8 cellular contexts compared by ENCODE assay signal in the genomic region with DNA sequence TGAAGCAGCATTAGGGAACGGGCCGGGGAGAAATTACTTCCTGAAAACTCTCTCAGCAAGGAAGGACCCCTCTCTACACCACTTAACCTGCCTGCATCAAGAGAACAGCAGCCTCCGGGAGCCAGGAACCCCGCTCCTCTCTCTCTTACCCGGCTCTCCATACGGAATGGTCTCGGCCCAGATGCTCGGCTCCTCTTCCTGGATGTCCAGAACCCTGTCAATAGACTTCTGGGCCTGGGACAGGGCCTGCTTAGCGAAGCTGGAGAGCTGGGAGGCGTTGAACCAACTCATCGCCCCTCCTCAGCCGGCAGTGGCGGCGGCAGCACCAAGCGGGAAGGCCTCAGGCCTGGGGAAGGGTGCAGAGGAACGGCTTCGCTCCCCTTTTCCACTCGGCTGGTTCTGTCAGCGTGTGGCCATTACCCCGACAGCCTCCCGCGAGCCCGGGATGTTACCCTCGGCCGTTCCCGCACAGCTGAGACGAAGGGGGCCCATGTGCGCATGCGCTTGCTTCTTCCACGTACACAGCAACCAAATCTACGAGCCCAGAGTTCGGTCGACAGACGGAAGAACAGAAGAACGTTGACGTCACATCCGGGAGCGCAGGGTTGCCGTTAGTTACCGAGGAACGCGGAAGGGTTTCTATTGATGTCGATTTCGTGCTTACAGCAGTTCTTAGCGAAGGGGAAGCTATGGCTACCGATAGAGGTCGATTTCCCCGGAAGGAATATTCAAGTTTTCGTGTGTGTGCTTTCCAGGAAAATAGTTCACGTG.
DNase-seq lines count a peak whose midpoint lies in the region; ATAC-seq lines count a peak whose summit lies in the region.

A gene with protein sequence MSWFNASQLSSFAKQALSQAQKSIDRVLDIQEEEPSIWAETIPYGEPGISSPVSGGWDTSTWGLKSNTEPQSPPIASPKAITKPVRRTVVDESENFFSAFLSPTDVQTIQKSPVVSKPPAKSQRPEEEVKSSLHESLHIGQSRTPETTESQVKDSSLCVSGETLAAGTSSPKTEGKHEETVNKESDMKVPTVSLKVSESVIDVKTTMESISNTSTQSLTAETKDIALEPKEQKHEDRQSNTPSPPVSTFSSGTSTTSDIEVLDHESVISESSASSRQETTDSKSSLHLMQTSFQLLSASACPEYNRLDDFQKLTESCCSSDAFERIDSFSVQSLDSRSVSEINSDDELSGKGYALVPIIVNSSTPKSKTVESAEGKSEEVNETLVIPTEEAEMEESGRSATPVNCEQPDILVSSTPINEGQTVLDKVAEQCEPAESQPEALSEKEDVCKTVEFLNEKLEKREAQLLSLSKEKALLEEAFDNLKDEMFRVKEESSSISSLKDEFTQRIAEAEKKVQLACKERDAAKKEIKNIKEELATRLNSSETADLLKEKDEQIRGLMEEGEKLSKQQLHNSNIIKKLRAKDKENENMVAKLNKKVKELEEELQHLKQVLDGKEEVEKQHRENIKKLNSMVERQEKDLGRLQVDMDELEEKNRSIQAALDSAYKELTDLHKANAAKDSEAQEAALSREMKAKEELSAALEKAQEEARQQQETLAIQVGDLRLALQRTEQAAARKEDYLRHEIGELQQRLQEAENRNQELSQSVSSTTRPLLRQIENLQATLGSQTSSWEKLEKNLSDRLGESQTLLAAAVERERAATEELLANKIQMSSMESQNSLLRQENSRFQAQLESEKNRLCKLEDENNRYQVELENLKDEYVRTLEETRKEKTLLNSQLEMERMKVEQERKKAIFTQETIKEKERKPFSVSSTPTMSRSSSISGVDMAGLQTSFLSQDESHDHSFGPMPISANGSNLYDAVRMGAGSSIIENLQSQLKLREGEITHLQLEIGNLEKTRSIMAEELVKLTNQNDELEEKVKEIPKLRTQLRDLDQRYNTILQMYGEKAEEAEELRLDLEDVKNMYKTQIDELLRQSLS (minus strand): TSS at position 538 of the 771 bp plus-strand sequence. CDS start 247 bp downstream, at position 291.

- peak within 1 kb of the TSS; percentile 84 for H3K9ac ChIP-seq in iPS-20b (ENCODE audit: low read depth, low read length)

- no peaks in the 10 kb centered on the region for H3K4me1 ChIP-seq in iPS-20b (ENCODE audit: insufficient read depth, low read length)

- H3K4me3 ChIP-seq in iPS-20b (ENCODE audit: low read length) = peak within 1 kb of the TSS; percentile 86

- DNase-seq in T follicular helper cell (ENCODE audit: low read depth) (peak; percentile 97), brain pericyte (ENCODE audit: low read depth, low spot score) (peak; percentile 95), smooth muscle cell of the brain vasculature (ENCODE audit: low read depth, low spot score) (peak; percentile 94), NCI-H345 (lab: John Stamatoyannopoulos, UW) (no peak), NCI-H510A treated with DMSO at 0.1 percent for 48 hours (lab: John Stamatoyannopoulos, UW) (no peak)

- peak within 1 kb of the TSS; percentile 81 for H3K27ac ChIP-seq in iPS-20b (ENCODE audit: low read length)

- H3K27me3 ChIP-seq in iPS-20b (ENCODE audit: insufficient read depth, low read length) = no peaks in the 10 kb centered on the region

- peaks cover 42% of the 10 kb centered on the region for H3K36me3 ChIP-seq in iPS-20b (ENCODE audit: insufficient read depth, low read depth, low read length)

- ATAC-seq in GM18520 (IDR thresholded peaks at IDR 0.05; ENCODE audit: unreplicated experiment) = peak; percentile 98
- peak; percentile 96 for ATAC-seq in HG03045 (IDR thresholded peaks at IDR 0.05; ENCODE audit: unreplicated experiment)

- H3K9me3 ChIP-seq in iPS-20b (ENCODE audit: insufficient read depth, low read depth, low read length) = no peaks in the 10 kb centered on the region

Comparison
In these comparisons a context has a peak if more than half of its experiments do, and no peak if none do; other contexts are left out.
1. DNase-seq: peak in T follicular helper cell (single experiment), brain pericyte (single experiment) and smooth muscle cell of the brain vasculature (single experiment); none in NCI-H345 (single experiment) and NCI-H510A treated with DMSO at 0.1 percent for 48 hours (single experiment).